27 cellular contexts compared by ENCODE assay signal in the genomic region with DNA sequence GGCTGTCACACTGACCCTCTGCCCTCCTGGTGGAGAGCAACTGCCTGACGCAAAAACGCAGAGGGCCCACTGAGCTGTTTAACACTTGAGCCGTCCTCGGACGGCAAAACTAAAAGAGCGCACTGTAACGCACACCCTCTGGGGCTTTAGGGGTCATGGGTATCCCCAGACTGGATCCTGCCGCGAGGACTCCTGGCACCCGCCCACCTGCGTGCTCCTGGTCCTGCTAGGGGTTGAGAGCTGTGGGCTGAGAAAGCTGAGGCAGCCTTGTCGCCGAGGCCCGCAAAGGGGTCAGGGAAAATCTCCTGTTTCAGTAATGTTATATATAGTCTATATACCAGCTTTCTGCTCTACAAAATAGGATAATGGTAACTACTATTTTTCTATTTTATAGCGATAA.
"Had no signal": no experiment of that assay in that cellular context is flagged by ENCODE, and none has a peak within 500 bp of the region (broad histone marks: within the 10 kb centered on the region; RNA-seq: fewer than 3 reads in every experiment).

No MANE protein-coding gene starts in this region.

- H2AFZ ChIP-seq: parathyroid adenoma had no signal

- H3K4me1 Mint-ChIP-seq: nephron progenitor cell; stimulated activated effector memory CD8-positive, alpha-beta T cell treated with anti-CD3 and anti-CD28 coated beads, Interleukin-12 subunit alpha, Interleukin-12 subunit beta, amount 100 ng/mL, for 72 hours had no signal

- H3K4me3 Mint-ChIP-seq: naive thymus-derived CD8-positive, alpha-beta T cell; natural killer cell treated with Interleukin-12 subunit alpha and Interleukin-12 subunit beta and Interleukin-15 and Interleukin-18, amount 100 ng/mL, for 72 hours; nephron progenitor cell; neural crest cell; stimulated activated effector memory CD8-positive, alpha-beta T cell treated with anti-CD3 and anti-CD28 coated beads, Interleukin-12 subunit alpha, Interleukin-12 subunit beta, amount 100 ng/mL, for 72 hours; stimulated activated naive B cell treated with anti-CD40 and anti-IgM and Interleukin-4, amounts not matched to agents 10 μg/mL and 1 μg/mL and 100 μg/mL, for 72 hours; stimulated activated naive CD8-positive, alpha-beta T cell treated with anti-CD3 and anti-CD28 coated beads, Interleukin-15, Interleukin-2, amounts not matched to agents 100 ng/mL and 50 ng/mL, for 24 hours had no signal

- H3K36me3 ChIP-seq: ovary, right lobe of liver, sigmoid colon, stomach, thoracic aorta, thyroid gland, tibial nerve, upper lobe of left lung, vagina had no signal

- H3K36me3 Mint-ChIP-seq: stimulated activated effector memory CD8-positive, alpha-beta T cell treated with anti-CD3 and anti-CD28 coated beads, Interleukin-12 subunit alpha, Interleukin-12 subunit beta, amount 100 ng/mL, for 72 hours had no signal

- H3K9me3 ChIP-seq: ovary, thyroid gland had no signal

- H3K27me3 ChIP-seq: ovary, right lobe of liver, sigmoid colon, stomach, thyroid gland, tibial nerve, upper lobe of left lung, vagina had no signal

- DNase-seq: naive thymus-derived CD8-positive, alpha-beta T cell; nephron progenitor cell; occipital lobe; ovary; psoas muscle; right cardiac atrium; right lobe of liver; sigmoid colon; small intestine; stimulated activated CD4-positive, alpha-beta T cell treated with anti-CD3 and anti-CD28 coated beads, Interleukin-15, amount 100 ng/mL, for 24 hours; stimulated activated CD4-positive, alpha-beta T cell treated with anti-CD3 and anti-CD28 coated beads, Interleukin-2, amount 100 ng/mL, for 24 hours; stimulated activated CD4-positive, alpha-beta T cell treated with anti-CD3 and anti-CD28 coated beads, Interleukin-2, amount 100 ng/mL, for 48 hours; stimulated activated CD4-positive, alpha-beta T cell treated with anti-CD3 and anti-CD28 coated beads, Interleukin-4, amount 100 ng/mL, for 24 hours; stimulated activated naive B cell treated with anti-CD40 and anti-IgM and Interleukin-4, amounts not matched to agents 10 μg/mL and 1 μg/mL and 100 μg/mL, for 72 hours; stimulated activated naive CD4-positive, alpha-beta T cell treated with Interleukin-2 at 50 U/mL for 16 hours; stomach; thyroid gland had no signal

- H3K27me3 Mint-ChIP-seq: progenitor cell of endocrine pancreas had no signal

- H3K79me2 ChIP-seq: parathyroid adenoma had no signal

- H3K9ac ChIP-seq: parathyroid adenoma had no signal

- H3K27ac Mint-ChIP-seq: naive thymus-derived CD8-positive, alpha-beta T cell; natural killer cell treated with Interleukin-12 subunit alpha and Interleukin-12 subunit beta and Interleukin-15 and Interleukin-18, amount 100 ng/mL, for 72 hours; nephron progenitor cell; progenitor cell of endocrine pancreas; stimulated activated effector memory CD8-positive, alpha-beta T cell treated with anti-CD3 and anti-CD28 coated beads, Interleukin-12 subunit alpha, Interleukin-12 subunit beta, amount 100 ng/mL, for 72 hours; stimulated activated naive B cell treated with anti-CD40 and anti-IgM and Interleukin-4, amounts not matched to agents 10 μg/mL and 1 μg/mL and 100 μg/mL, for 72 hours; stimulated activated naive CD8-positive, alpha-beta T cell treated with anti-CD3 and anti-CD28 coated beads, Interleukin-15, Interleukin-2, amounts not matched to agents 100 ng/mL and 50 ng/mL, for 24 hours had no signal

- ATAC-seq: naive thymus-derived CD8-positive, alpha-beta T cell; natural killer cell treated with Interleukin-12 subunit alpha and Interleukin-12 subunit beta and Interleukin-15 and Interleukin-18, amount 100 ng/mL, for 72 hours; psoas muscle; right cardiac atrium; right lobe of liver; stimulated activated effector memory CD8-positive, alpha-beta T cell treated with anti-CD3 and anti-CD28 coated beads, Interleukin-12 subunit alpha, Interleukin-12 subunit beta, amount 100 ng/mL, for 72 hours; stimulated activated naive B cell treated with anti-CD40 and anti-IgM and Interleukin-4, amounts not matched to agents 10 μg/mL and 1 μg/mL and 100 μg/mL, for 72 hours had no signal

- H3K4me1 ChIP-seq: parathyroid adenoma, psoas muscle, right lobe of liver, sigmoid colon, stomach, thyroid gland, tibial nerve, upper lobe of left lung, vagina had no signal

- H3K27ac ChIP-seq: ovary, parathyroid adenoma, psoas muscle, right lobe of liver, sigmoid colon, stomach, thoracic aorta, thyroid gland, tibial nerve, upper lobe of left lung, vagina had no signal

- H3K4me3 ChIP-seq: ovary, psoas muscle, right lobe of liver, sigmoid colon, stomach, thoracic aorta, thyroid gland, tibial nerve, upper lobe of left lung, vagina had no signal
